ENCODE assay signal across 32 cellular contexts in the genomic region with DNA sequence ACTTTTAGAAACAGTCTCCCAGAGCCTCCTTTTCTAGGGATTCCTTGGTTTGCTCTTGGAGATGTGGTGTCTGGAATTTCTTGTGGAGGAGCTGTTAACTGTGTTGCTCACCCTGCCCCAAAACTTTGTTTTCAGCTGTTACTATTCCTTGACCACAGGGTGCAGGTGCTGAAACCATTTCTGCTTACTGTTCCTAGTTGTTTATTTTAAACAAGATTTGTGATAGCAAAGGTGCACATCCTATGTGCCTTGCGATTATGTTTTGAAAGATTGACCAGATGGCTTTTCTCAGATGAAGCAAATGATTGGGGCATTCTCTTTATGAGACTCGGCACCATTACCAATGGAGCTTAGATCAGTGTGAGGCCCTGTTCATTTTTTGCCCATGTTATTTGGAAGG.
DNase-seq lines count a peak whose midpoint lies in the region; ATAC-seq, FAIRE-seq and TF ChIP-seq lines count a peak whose summit lies in the region.
"Had no signal": no experiment of that assay in that cellular context is flagged by ENCODE, and none has a peak within 500 bp of the region (broad histone marks: within the 10 kb centered on the region; RNA-seq: fewer than 3 reads in every experiment).

No MANE protein-coding gene starts in this region.

- TF ChIP-seq POLR2A in GM12891 (IDR thresholded peaks at IDR 0.05; ENCODE audit: low read depth, low read length), result no peak
- TF ChIP-seq POLR2A in HepG2 (IDR thresholded peaks at IDR 0.05; ENCODE audit: insufficient read depth in 1 of 2, low read depth in 2 of 2, low read length in 2 of 2), result no peak
- no peak for TF ChIP-seq POLR2A in thyroid gland (IDR thresholded peaks at IDR 0.05)

- ATAC-seq in GM21390 (IDR thresholded peaks at IDR 0.05; ENCODE audit: unreplicated experiment) (peak; percentile 61), HG03045 (IDR thresholded peaks at IDR 0.05; ENCODE audit: unreplicated experiment) (peak; percentile 55), HepG2 (no peak)
- no peak for ATAC-seq in naive thymus-derived CD4-positive, alpha-beta T cell
- ATAC-seq: activated T-cell treated with anti-CD3 and anti-CD28 coated beads, Interleukin-2, amount 50 U/mL, for 4 hours; left ventricle myocardium superior; right lobe of liver; stimulated activated naive CD8-positive, alpha-beta T cell treated with anti-CD3 and anti-CD28 coated beads, Interleukin-15, amount 100 ng/mL, for 72 hours had no signal

- no peaks in the 10 kb centered on the region for H3K4me1 Mint-ChIP-seq in brain
- peaks cover 0 to 11% (median 0%) of the 10 kb centered on the region in 7 donors for H3K4me1 Mint-ChIP-seq in naive thymus-derived CD4-positive, alpha-beta T cell
- H3K4me1 Mint-ChIP-seq: mesothelial cell of epicardium, nephron had no signal

- H3K9me3 Mint-ChIP-seq in brain, result peaks cover 0 to 2% (median 0%) of the 10 kb centered on the region in 5 experiments
- H3K9me3 Mint-ChIP-seq in naive thymus-derived CD4-positive, alpha-beta T cell, result peaks cover 0 to 2% (median 0%) of the 10 kb centered on the region in 11 donors
- H3K9me3 Mint-ChIP-seq: activated T-cell treated with anti-CD3 and anti-CD28 coated beads, Interleukin-2, amount 50 U/mL, for 4 hours; CD8-positive, alpha-beta memory T cell; dendritic cell treated with granulocyte-macrophage colony-stimulating factor and Interleukin-4, amounts not matched to agents 40 ng/mL and 50 ng/mL, for 4 days; mesothelial cell of epicardium; nephron; stimulated activated naive CD8-positive, alpha-beta T cell treated with anti-CD3 and anti-CD28 coated beads, Interleukin-15, amount 100 ng/mL, for 72 hours had no signal

- H3K4me3 Mint-ChIP-seq in brain, result peak overlapping the region in 1 of 5 experiments; percentile 26
- no peak overlapping the region for H3K4me3 Mint-ChIP-seq in naive thymus-derived CD4-positive, alpha-beta T cell
- H3K4me3 Mint-ChIP-seq: activated T-cell treated with anti-CD3 and anti-CD28 coated beads, Interleukin-2, amount 50 U/mL, for 4 hours; CD8-positive, alpha-beta memory T cell; dendritic cell treated with granulocyte-macrophage colony-stimulating factor and Interleukin-4, amounts not matched to agents 40 ng/mL and 50 ng/mL, for 4 days; mesothelial cell of epicardium; nephron; stimulated activated naive CD8-positive, alpha-beta T cell treated with anti-CD3 and anti-CD28 coated beads, Interleukin-15, amount 100 ng/mL, for 72 hours had no signal

- no peaks in the 10 kb centered on the region for H4K20me1 ChIP-seq in HepG2 (ENCODE audit: insufficient read depth, low read length)

- intact Hi-C loops in HepG2 (cut with micrococcal nuclease; ENCODE audit: unreplicated experiment) (no loop called here), thyroid gland (cut with DNase I) (no loop called here)
- intact Hi-C loops in naive thymus-derived CD4-positive, alpha-beta T cell (cut with micrococcal nuclease), result no loop called here

- H3K4me3 ChIP-seq in HepG2 (replicated peaks in 1 of 3; ENCODE audit: insufficient read depth in 1 of 3, low read depth in 2 of 3, low read length in 3 of 3), result no peak overlapping the region
- no peak overlapping the region for H3K4me3 ChIP-seq in naive thymus-derived CD4-positive, alpha-beta T cell (ENCODE audit: low read length)
- no peak overlapping the region for H3K4me3 ChIP-seq in thyroid gland (replicated peaks in 1 of 3)
- H3K4me3 ChIP-seq: ascending aorta, ovary, right lobe of liver, SJSA1, tibial artery had no signal

- no peak overlapping the region for H2AFZ ChIP-seq in HepG2 (ENCODE audit: low read length)

- in situ Hi-C loops in HepG2 (cut with HindIII; ENCODE audit: extremely low pct_ligation_motif_present, low pct_unique_long_range_greater_than_20kb), result no loop called here

- H3K27me3 Mint-ChIP-seq in brain, result peaks cover 3% of the 10 kb centered on the region
- H3K27me3 Mint-ChIP-seq in naive thymus-derived CD4-positive, alpha-beta T cell, result no peaks in the 10 kb centered on the region
- H3K27me3 Mint-ChIP-seq: CD8-positive, alpha-beta memory T cell; dendritic cell treated with granulocyte-macrophage colony-stimulating factor and Interleukin-4, amounts not matched to agents 40 ng/mL and 50 ng/mL, for 4 days; stimulated activated naive CD8-positive, alpha-beta T cell treated with anti-CD3 and anti-CD28 coated beads, Interleukin-15, amount 100 ng/mL, for 72 hours had no signal

- H3K27ac Mint-ChIP-seq in brain, result peak overlapping the region in 3 of 5 experiments; percentile 29 to 94 (median 37)
- peak overlapping the region in 3 of 9 donors; percentile 3 to 49 (median 48) for H3K27ac Mint-ChIP-seq in naive thymus-derived CD4-positive, alpha-beta T cell
- H3K27ac Mint-ChIP-seq: dendritic cell treated with granulocyte-macrophage colony-stimulating factor and Interleukin-4, amounts not matched to agents 40 ng/mL and 50 ng/mL, for 4 days; mesothelial cell of epicardium; nephron; stimulated activated naive CD8-positive, alpha-beta T cell treated with anti-CD3 and anti-CD28 coated beads, Interleukin-15, amount 100 ng/mL, for 72 hours had no signal

- H3K27ac ChIP-seq in HepG2 (ENCODE audit: extremely low read length, insufficient read depth, low read length) (no peak overlapping the region), thyroid gland (no peak overlapping the region)
- no peak overlapping the region for H3K27ac ChIP-seq in naive thymus-derived CD4-positive, alpha-beta T cell (ENCODE audit: low read depth, low read length)
- H3K27ac ChIP-seq: ascending aorta, ovary, right lobe of liver, SJSA1, tibial artery had no signal

- H3K4me1 ChIP-seq in HepG2 (ENCODE audit: insufficient read depth, low read length) (no peaks in the 10 kb centered on the region), thyroid gland (no peaks in the 10 kb centered on the region)
- no peaks in the 10 kb centered on the region for H3K4me1 ChIP-seq in naive thymus-derived CD4-positive, alpha-beta T cell (ENCODE audit: control insufficient read depth in 2 of 2, insufficient read depth in 2 of 2, low read length in 2 of 2)
- H3K4me1 ChIP-seq: ascending aorta, right lobe of liver, SJSA1, tibial artery had no signal

- 95% methylated on average over 2 of the region's 2 CpGs for WGBS in HepG2 (ENCODE audit: low lambda C conversion rate)
- 92 to 99% methylated on average over 2 of the region's 2 CpGs for WGBS in thyroid gland, 2 donors

- H3K27me3 ChIP-seq in HepG2 (ENCODE audit: control insufficient read depth in 1 of 2, insufficient read depth in 2 of 2, low read length in 2 of 2), result no peaks in the 10 kb centered on the region
- H3K27me3 ChIP-seq in naive thymus-derived CD4-positive, alpha-beta T cell (ENCODE audit: control insufficient read depth in 2 of 2, insufficient read depth in 2 of 2, low read length in 2 of 2), result no peaks in the 10 kb centered on the region
- H3K27me3 ChIP-seq in thyroid gland, result no peaks in the 10 kb centered on the region
- H3K27me3 ChIP-seq: ascending aorta, ovary, right lobe of liver, SJSA1, tibial artery had no signal

- no peak for TF ChIP-seq RAD21 in HepG2 (CRISPR knock-in tag; IDR thresholded peaks at IDR 0.05)

- TF ChIP-seq EP300 in HepG2 (IDR thresholded peaks at IDR 0.05; ENCODE audit: low read depth in 2 of 2, low read length in 2 of 2) (no peak), HepG2 (CRISPR knock-in tag; IDR thresholded peaks at IDR 0.05; ENCODE audit: borderline replicate concordance) (no peak)

- H3K9ac ChIP-seq in HepG2 (ENCODE audit: insufficient read depth, low read depth, low read length), result no peak overlapping the region

- CTCF ChIA-PET in HepG2 (lab: Yijun Ruan, JAX; ENCODE audit: low intra/inter-chr PET ratio, low total read pairs), result no interaction called here
- CTCF ChIA-PET in naive thymus-derived CD4-positive, alpha-beta T cell (lab: Charles Lee), result no interaction called here

- H3K9me3 ChIP-seq in HepG2 (ENCODE audit: low read length) (no peaks in the 10 kb centered on the region), thyroid gland (no peaks in the 10 kb centered on the region)
- no peaks in the 10 kb centered on the region for H3K9me3 ChIP-seq in naive thymus-derived CD4-positive, alpha-beta T cell (ENCODE audit: control insufficient read depth in 2 of 3, low read length in 3 of 3)
- H3K9me3 ChIP-seq: ascending aorta, ovary, right lobe of liver, SJSA1, tibial artery had no signal

- no peak for DNase-seq in GM12891 (ENCODE audit: insufficient read length, low spot score)
- DNase-seq in HepG2 (ENCODE audit: low spot score), result no peak
- no peak for DNase-seq in cerebellar nuclear complex (lab: John Stamatoyannopoulos, UW)
- DNase-seq in naive thymus-derived CD4-positive, alpha-beta T cell, result no peak
- no peak for DNase-seq in thyroid gland
- DNase-seq: activated CD4-positive, alpha-beta T cell treated with anti-CD3 and anti-CD28 coated beads for 1 hour; activated CD8-positive, alpha-beta memory T cell treated with anti-CD3 and anti-CD28 coated beads for 24 hours; activated naive CD4-positive, alpha-beta T cell treated with Interleukin-2 at 50 U/mL for 16 hours; activated T-cell treated with anti-CD3 and anti-CD28 coated beads, Interleukin-2, amount 50 U/mL, for 4 hours; caudate nucleus; CD8-positive, alpha-beta memory T cell; HCEC 1CT; Karpas-422; left ventricle myocardium superior; NCI-H1694 treated with DMSO at 0.1 percent for 48 hours; NCI-H2171 treated with DMSO at 0.1 percent for 48 hours; NCI-H524; ovary; right lobe of liver; stimulated activated naive CD8-positive, alpha-beta T cell treated with anti-CD3 and anti-CD28 coated beads, Interleukin-15, amount 100 ng/mL, for 72 hours; tibial artery had no signal

- no TSS peak for BruUV-seq in HepG2 (replicated peaks; lab: Mats Ljungman, UMichigan)

- FAIRE-seq in GM12891 (lab: Jason Lieb, UNC) (peak; percentile 71), HepG2 (lab: Jason Lieb, UNC) (no peak)
- FAIRE-seq: endometrium, HTR-8/SVneo, TTC549 had no signal

- no peaks in the 10 kb centered on the region for H3K79me2 ChIP-seq in HepG2 (ENCODE audit: insufficient read depth, low read length)

- TF ChIP-seq CTCF in brain (conservative IDR thresholded peaks at IDR 0.05) (no peak), HepG2 (CRISPR knock-in tag; IDR thresholded peaks at IDR 0.05) (no peak), thyroid gland (IDR thresholded peaks at IDR 0.05) (no peak)

- H3K36me3 ChIP-seq in HepG2 (replicated peaks in 1 of 2; ENCODE audit: control insufficient read depth in 1 of 2, insufficient read depth in 2 of 2, low read length in 2 of 2) (peaks cover 21 to 64% of the 10 kb centered on the region in 2 experiments), thyroid gland (peaks cover 8 to 9% of the 10 kb centered on the region in 2 donors)
- H3K36me3 ChIP-seq in naive thymus-derived CD4-positive, alpha-beta T cell (ENCODE audit: control insufficient read depth in 2 of 3, insufficient read depth in 3 of 3, low read length in 3 of 3), result peaks cover 0 to 61% (median 16%) of the 10 kb centered on the region in 3 experiments
- H3K36me3 ChIP-seq: ovary had no signal

- H3K4me2 ChIP-seq in HepG2 (ENCODE audit: low read depth, low read length), result no peak overlapping the region

- H3K36me3 Mint-ChIP-seq in brain, result peaks cover 71% of the 10 kb centered on the region
- H3K36me3 Mint-ChIP-seq in naive thymus-derived CD4-positive, alpha-beta T cell, result peaks cover 20 to 57% (median 31%) of the 10 kb centered on the region in 5 donors

- POLR2A ChIA-PET in HepG2 (lab: Yijun Ruan, JAX), result no interaction called here
- POLR2A ChIA-PET in naive thymus-derived CD4-positive, alpha-beta T cell (lab: Charles Lee), result no interaction called here

TF ChIP-seq in GM12891, 5 proteins besides CTCF, POLR2A, EP300 and RAD21 (continues in another document):
- no peak for TF ChIP-seq SPI1 (IDR thresholded peaks at IDR 0.05; ENCODE audit: low read depth, low read length)

Comparison
In these comparisons a context has a peak if more than half of its experiments do, and no peak if none do; other contexts are left out.
1. ATAC-seq: peak in GM21390 (single experiment) and HG03045 (single experiment); none in HepG2 (single experiment) and naive thymus-derived CD4-positive, alpha-beta T cell (single experiment).